In the genomic region with DNA sequence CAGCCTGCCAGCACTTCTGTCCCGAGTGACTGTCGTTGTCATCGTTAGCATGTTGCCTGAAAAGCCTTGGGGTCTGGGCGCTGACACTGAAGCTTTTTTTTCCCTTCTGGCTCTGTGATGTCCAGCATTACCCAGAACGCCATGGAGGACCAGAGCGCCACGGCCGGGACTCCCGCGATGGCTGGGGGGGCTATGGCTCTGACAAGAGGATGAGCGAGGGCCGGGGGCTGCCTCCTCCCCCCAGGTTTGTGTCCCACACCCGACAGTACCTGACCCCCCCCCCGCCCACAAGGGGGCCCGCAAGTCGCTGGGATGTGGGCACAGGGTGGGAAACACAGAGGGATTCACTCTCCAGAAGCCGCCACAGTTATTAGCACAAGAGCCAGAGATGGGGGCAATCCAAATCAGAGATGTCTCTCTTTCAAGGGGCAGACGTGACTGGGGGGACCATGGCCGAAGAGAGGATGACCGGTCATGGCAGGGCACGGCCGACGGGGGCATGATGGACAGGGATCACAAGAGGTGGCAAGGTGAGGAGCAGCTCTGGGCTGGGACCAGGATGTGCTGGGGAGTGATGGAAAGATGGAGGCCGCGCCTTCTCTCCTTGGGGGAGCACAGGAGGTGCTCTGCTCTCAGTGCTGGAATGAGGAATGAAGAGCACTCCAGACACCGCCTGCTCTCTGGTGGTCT, we compare ENCODE assay signal across 1 cellular context.
TF ChIP-seq lines count a peak whose summit lies in the region.

No MANE protein-coding gene starts in this region.

TF ChIP-seq in GM23338, 12 proteins besides CTCF, POLR2A, EP300 and RAD21:
- no peak for TF ChIP-seq REST (IDR thresholded peaks at IDR 0.05; ENCODE audit: unreplicated experiment)
- TF ChIP-seq ZNF114 (CRISPR knock-in tag; IDR thresholded peaks at IDR 0.05), result no peak
- no peak for TF ChIP-seq CREB1 (CRISPR knock-in tag; IDR thresholded peaks at IDR 0.05; ENCODE audit: low read depth)
- no peak for TF ChIP-seq STAT1 (IDR thresholded peaks at IDR 0.05; ENCODE audit: unreplicated experiment)
- no peak for TF ChIP-seq JUNB (IDR thresholded peaks at IDR 0.05; ENCODE audit: unreplicated experiment)
- no peak for TF ChIP-seq EZH2 (IDR thresholded peaks at IDR 0.05; ENCODE audit: low read depth, unreplicated experiment)
- no peak for TF ChIP-seq EZH2phosphoT487 (IDR thresholded peaks at IDR 0.05; ENCODE audit: unreplicated experiment)
